ENCODE assay signal across 8 cellular contexts in the genomic region with DNA sequence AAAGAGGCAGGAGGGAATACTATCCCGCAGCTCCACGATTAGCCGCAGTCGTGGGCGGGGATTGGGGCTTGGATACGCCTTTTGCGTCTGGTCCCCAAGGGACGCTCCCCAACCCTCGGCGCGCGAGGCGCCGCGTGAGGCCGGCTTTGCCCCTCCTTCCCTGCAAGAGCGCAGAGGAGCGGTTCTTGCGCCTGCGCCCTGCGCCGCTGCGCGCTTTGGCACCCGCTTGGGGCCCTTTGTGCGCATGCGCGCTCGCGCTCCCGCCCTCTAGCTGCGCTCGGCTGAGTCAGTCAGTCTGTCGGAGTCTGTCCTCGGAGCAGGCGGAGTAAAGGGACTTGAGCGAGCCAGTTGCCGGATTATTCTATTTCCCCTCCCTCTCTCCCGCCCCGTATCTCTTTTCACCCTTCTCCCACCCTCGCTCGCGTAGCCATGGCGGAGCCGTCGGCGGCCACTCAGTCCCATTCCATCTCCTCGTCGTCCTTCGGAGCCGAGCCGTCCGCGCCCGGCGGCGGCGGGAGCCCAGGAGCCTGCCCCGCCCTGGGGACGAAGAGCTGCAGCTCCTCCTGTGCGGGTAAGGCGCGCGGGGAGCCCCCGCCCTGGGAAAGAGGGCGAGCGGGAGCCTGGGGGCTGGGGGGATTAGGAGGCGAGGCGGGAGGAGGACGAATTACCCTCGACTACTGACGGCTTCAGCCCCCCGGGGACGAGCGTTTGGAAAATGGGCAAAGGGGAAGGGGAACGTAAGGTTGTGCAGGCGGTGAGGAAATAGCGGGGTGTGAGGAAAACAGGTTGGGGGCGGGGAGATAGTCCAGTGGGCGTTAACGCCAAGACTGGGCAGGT. TPM values are rescaled to one million over a fixed set of nuclear protein-coding genes. Genes with fewer than 3 reads are reported as not detected.
A peak's percentile ranks its signal among the peaks of the same experiment; 100 is the strongest.
DNase-seq lines count a peak whose midpoint lies in the region; ATAC-seq, FAIRE-seq and TF ChIP-seq lines count a peak whose summit lies in the region.

Gene RTN3, plus strand, starts transcription at position 293 of the 837 bp plus-strand sequence. Its CDS starts 137 bp downstream, at position 430.

- H3K4me1 Mint-ChIP-seq in astrocyte (ENCODE audit: low read depth, unreplicated experiment): peaks cover 11% of the 10 kb centered on the region

- H3K9ac ChIP-seq in astrocyte (ENCODE audit: low read length) (peak within 1 kb of the TSS; percentile 87), rectal smooth muscle tissue (ENCODE audit: low read length) (peak within 1 kb of the TSS; percentile 89)

- H3K4me3 ChIP-seq in astrocyte (ENCODE audit: insufficient read depth, low read depth, low read length): peak within 1 kb of the TSS; percentile 98
- peak within 1 kb of the TSS; percentile 77 for H3K4me3 ChIP-seq in rectal smooth muscle tissue (ENCODE audit: low read length)
- H3K4me3 ChIP-seq in aorta (ENCODE audit: low read length in 2 of 2): peak within 1 kb of the TSS; percentile 61 to 92

- H3K4me3 Mint-ChIP-seq in astrocyte (ENCODE audit: unreplicated experiment): peak within 1 kb of the TSS; percentile 100

- peak within 1 kb of the TSS; percentile 100 for H3K4me2 ChIP-seq in astrocyte (ENCODE audit: low read length)

- no peaks in the 10 kb centered on the region for H3K36me3 ChIP-seq in astrocyte (ENCODE audit: insufficient read depth, low read length)
- H3K36me3 ChIP-seq in rectal smooth muscle tissue (ENCODE audit: control insufficient read depth, insufficient read depth, low read length): no peaks in the 10 kb centered on the region
- H3K36me3 ChIP-seq in aorta (ENCODE audit: control insufficient read depth in 1 of 2, insufficient read depth in 2 of 2, low read length in 1 of 2): no peaks in the 10 kb centered on the region

- ATAC-seq in GM18505 (IDR thresholded peaks at IDR 0.05; ENCODE audit: unreplicated experiment) (peak; percentile 81), HG02973 (IDR thresholded peaks at IDR 0.05; ENCODE audit: unreplicated experiment) (peak; percentile 78), aorta (ENCODE audit: low FRiP score) (peak; percentile 98)

- H3K4me1 ChIP-seq in astrocyte (ENCODE audit: insufficient read depth, low read length) (peaks cover 14% of the 10 kb centered on the region), rectal smooth muscle tissue (ENCODE audit: control insufficient read depth, insufficient read depth, low read length) (peaks cover 10% of the 10 kb centered on the region), aorta (ENCODE audit: control insufficient read depth in 1 of 2, insufficient read depth in 2 of 2, low read length in 2 of 2) (no peaks in the 10 kb centered on the region)

- H3K9me3 Mint-ChIP-seq in astrocyte (ENCODE audit: unreplicated experiment): no peaks in the 10 kb centered on the region

- H4K20me1 ChIP-seq in astrocyte (ENCODE audit: insufficient read depth, low read length): peaks cover 26% of the 10 kb centered on the region

- peak within 1 kb of the TSS; percentile 93 for H2AFZ ChIP-seq in astrocyte (ENCODE audit: low read depth, low read length)

- H3K27me3 ChIP-seq in astrocyte (ENCODE audit: insufficient read depth, low read length): no peaks in the 10 kb centered on the region
- H3K27me3 ChIP-seq in rectal smooth muscle tissue (ENCODE audit: control insufficient read depth, insufficient read depth, low read length): no peaks in the 10 kb centered on the region
- no peaks in the 10 kb centered on the region for H3K27me3 ChIP-seq in aorta (ENCODE audit: control insufficient read depth in 1 of 2, insufficient read depth in 2 of 2, low read length in 1 of 2)

- TF ChIP-seq CTCF in astrocyte (IDR thresholded peaks at IDR 0.05; ENCODE audit: insufficient read depth, low read depth, low read length): no peak

- H3K27me3 Mint-ChIP-seq in astrocyte (ENCODE audit: low read depth, unreplicated experiment): peaks cover 3% of the 10 kb centered on the region

- peak; percentile 96 for TF ChIP-seq POLR2A in GM18505 (IDR thresholded peaks at IDR 0.05; ENCODE audit: borderline replicate concordance, extremely low read depth, insufficient read depth, insufficient read length)

- peaks cover 42% of the 10 kb centered on the region for H3K79me2 ChIP-seq in astrocyte (ENCODE audit: insufficient read depth, low read length)

- WGBS in aorta, 2 donors: 0% methylated on average over 68 to 81 of the region's 81 CpGs

- peak within 1 kb of the TSS; percentile 76 for H3K27ac ChIP-seq in astrocyte (ENCODE audit: low read depth, low read length)
- peak within 1 kb of the TSS; percentile 89 for H3K27ac ChIP-seq in rectal smooth muscle tissue (ENCODE audit: low read depth, low read length)
- H3K27ac ChIP-seq in aorta (ENCODE audit: low read depth in 1 of 2, low read length in 2 of 2): peak within 1 kb of the TSS; percentile 40 to 71

- intact Hi-C loops in aorta (cut with DNase I): loop anchor here in 1 of 2 donors (5.0 kb wide), 1 partner anchor 41 kb away; no protein-coding TSS in a partner anchor

- H3K36me3 Mint-ChIP-seq in astrocyte (ENCODE audit: low read depth, unreplicated experiment): no peaks in the 10 kb centered on the region

- H3K9me3 ChIP-seq in astrocyte (ENCODE audit: insufficient read depth, low read depth, low read length) (no peaks in the 10 kb centered on the region), aorta (ENCODE audit: control insufficient read depth, low read length) (no peaks in the 10 kb centered on the region)

- no peak for FAIRE-seq in astrocyte (lab: Jason Lieb, UNC)

- DNase-seq in NCI-H2029 (lab: John Stamatoyannopoulos, UW) (peak; percentile 93), T-helper 22 cell (ENCODE audit: low read depth) (peak; percentile 96), astrocyte (ENCODE audit: low read depth) (peak; percentile 90), hepatic stellate cell (ENCODE audit: low spot score) (peak; percentile 96), aorta (peak; percentile 98 to 99)

- peak within 1 kb of the TSS; percentile 88 for H3K27ac Mint-ChIP-seq in astrocyte (ENCODE audit: unreplicated experiment)

RNA-seq across cellular contexts. Expression of gene RTN3, which starts in this region (rescaled TPM):
- total RNA-seq in astrocyte: 99.5 and 106 TPM in 2 replicates
- 10 to 100 TPM; 72.3 to 89.4 TPM for total RNA-seq in aorta
- 10 to 100 TPM; 42.4 to 80.9 TPM for polyA plus RNA-seq in aorta

Comparison
In these comparisons a context has a peak if more than half of its experiments do, and no peak if none do; other contexts are left out.
1. Peak in every context shown above with its lines: DNase-seq, ATAC-seq, H3K4me3 ChIP-seq and H3K27ac ChIP-seq.